Comparison of ENCODE assay signal across 8 cellular contexts in genomic region chr6:19839237-19839546, GRCh38. TPM values are rescaled to one million over a fixed set of nuclear protein-coding genes. Genes with fewer than 3 reads are reported as not detected.
DNase-seq lines count a peak whose midpoint lies in the region; ATAC-seq and TF ChIP-seq lines count a peak whose summit lies in the region.

No MANE protein-coding gene starts in this region.

- H3K27ac ChIP-seq in HUES64 (ENCODE audit: low read depth, low read length): peak overlapping the region; percentile 68; the same call in 1 of the 2 replicates
- peak overlapping the region; percentile 90 for H3K27ac ChIP-seq in caudate nucleus (ENCODE audit: low read depth, low read length)
- H3K27ac ChIP-seq in right lobe of liver: no peak overlapping the region
- H3K27ac ChIP-seq in stomach smooth muscle (ENCODE audit: low read length): peak overlapping the region; percentile 62

- H3K4me1 ChIP-seq in HUES64 (ENCODE audit: insufficient read depth, low read length) (peaks cover 63% of the 10 kb centered on the region), right lobe of liver (peaks cover 0 to 13% (median 2%) of the 10 kb centered on the region in 4 donors), stomach smooth muscle (ENCODE audit: control insufficient read depth, insufficient read depth, low read length) (no peaks in the 10 kb centered on the region)

- H3K9me3 ChIP-seq in HUES64 (ENCODE audit: insufficient read depth, low read depth, low read length): no peaks in the 10 kb centered on the region
- no peaks in the 10 kb centered on the region for H3K9me3 ChIP-seq in right lobe of liver
- no peaks in the 10 kb centered on the region for H3K9me3 ChIP-seq in stomach smooth muscle (ENCODE audit: control insufficient read depth in 2 of 2, low read length in 2 of 2)

- H3K4me3 ChIP-seq in HUES64 (ENCODE audit: low read length) (peak overlapping the region; percentile 89), right lobe of liver (peak overlapping the region; percentile 1 to 48 (median 34)), stomach smooth muscle (ENCODE audit: low read length in 2 of 2) (peak overlapping the region; percentile 87 to 88)

- no peak for TF ChIP-seq POLR2A in right lobe of liver (IDR thresholded peaks at IDR 0.05)

- intact Hi-C loops in right lobe of liver (cut with DNase I): no loop called here

- TF ChIP-seq CTCF in right lobe of liver (IDR thresholded peaks at IDR 0.05): no peak

- H3K9me3 Mint-ChIP-seq in activated T-cell treated with anti-CD3 and anti-CD28 coated beads, Interleukin-2, amount 50 U/mL, for 4 hours: no peaks in the 10 kb centered on the region

- peaks cover 43% of the 10 kb centered on the region for H3K27me3 Mint-ChIP-seq in activated T-cell treated with anti-CD3 and anti-CD28 coated beads, Interleukin-2, amount 50 U/mL, for 4 hours (ENCODE audit: low read depth)

- H3K4me3 Mint-ChIP-seq in activated T-cell treated with anti-CD3 and anti-CD28 coated beads, Interleukin-2, amount 50 U/mL, for 4 hours: no peak overlapping the region

- DNase-seq in caudate nucleus (lab: John Stamatoyannopoulos, UW) (no peak), right lobe of liver (no peak)
- DNase-seq in activated T-cell treated with anti-CD3 and anti-CD28 coated beads, Interleukin-2, amount 50 U/mL, for 4 hours: no peak

- ATAC-seq in right lobe of liver (no peak), GM21825 (IDR thresholded peaks at IDR 0.05; ENCODE audit: unreplicated experiment) (no peak), esophagus mucosa (no peak), GM21576 (IDR thresholded peaks at IDR 0.05; ENCODE audit: unreplicated experiment) (no peak)
- no peak for ATAC-seq in activated T-cell treated with anti-CD3 and anti-CD28 coated beads, Interleukin-2, amount 50 U/mL, for 4 hours

- H3K36me3 Mint-ChIP-seq in activated T-cell treated with anti-CD3 and anti-CD28 coated beads, Interleukin-2, amount 50 U/mL, for 4 hours (ENCODE audit: insufficient read depth): no peaks in the 10 kb centered on the region

- H3K9ac ChIP-seq in HUES64 (ENCODE audit: low read depth, low read length): peak overlapping the region; percentile 81; the same call in 1 of the 2 replicates
- peak overlapping the region; percentile 81 to 85 for H3K9ac ChIP-seq in stomach smooth muscle (ENCODE audit: low read length in 2 of 2)

- WGBS in HUES64: 4% methylated on average over 5 of the region's 7 CpGs
- WGBS in right lobe of liver (ENCODE audit: insufficient coverage, low coverage, low lambda C conversion rate, missing lambda C conversion rate): 9% methylated on average over 7 of the region's 7 CpGs

- peaks cover 6% of the 10 kb centered on the region for H3K4me1 Mint-ChIP-seq in activated T-cell treated with anti-CD3 and anti-CD28 coated beads, Interleukin-2, amount 50 U/mL, for 4 hours (ENCODE audit: low read depth)

- H3K36me3 ChIP-seq in HUES64 (ENCODE audit: insufficient read depth, low read length): peaks cover 18% of the 10 kb centered on the region; the same call in 1 of the 2 replicates
- H3K36me3 ChIP-seq in right lobe of liver: no peaks in the 10 kb centered on the region
- H3K36me3 ChIP-seq in stomach smooth muscle (ENCODE audit: control insufficient read depth in 2 of 2, insufficient read depth in 2 of 2, low read length in 2 of 2): no peaks in the 10 kb centered on the region

- H3K27me3 ChIP-seq in HUES64 (ENCODE audit: insufficient read depth, low read length) (peaks cover 19% of the 10 kb centered on the region), right lobe of liver (peaks cover 0 to 14% of the 10 kb centered on the region in 2 donors), stomach smooth muscle (ENCODE audit: control insufficient read depth in 1 of 2, insufficient read depth in 2 of 2, low read length in 2 of 2) (no peaks in the 10 kb centered on the region)

RNA-seq across cellular contexts. Expression of gene ID4, which starts 2.0 kb away (rescaled TPM):
- polyA plus RNA-seq in HUES64 (2013, experiment 1 of 2): 12.8 TPM
- 16.5 TPM for polyA plus RNA-seq in HUES64 (2013, experiment 2 of 2)
- total RNA-seq in right lobe of liver (1 to 10 TPM in 3 of 6 experiments, under 1 TPM in 3; 0.39 to 5.5 (median 1.3) TPM), esophagus mucosa (10.2 TPM)
- under 1 TPM in 1 of 3 donors, not detected in 2; 0.08 TPM for total RNA-seq in activated T-cell treated with anti-CD3 and anti-CD28 coated beads, Interleukin-2, amount 50 U/mL, for 4 hours

Comparison
In these comparisons a context has a peak if more than half of its experiments do, and no peak if none do; other contexts are left out.
1. H3K27ac ChIP-seq: peak in HUES64 (single experiment), caudate nucleus (single experiment) and stomach smooth muscle (single experiment); none in right lobe of liver (0 of 3).
2. H3K4me3 ChIP-seq: peak in every context shown above with its lines; median percentile 89 in HUES64; 88 in stomach smooth muscle; 34 in right lobe of liver.